ENCODE assay signal across 9 cellular contexts in genomic region chr21:38126677-38127271, GRCh38.
A peak's percentile ranks its signal among the peaks of the same experiment; 100 is the strongest.
DNase-seq lines count a peak whose midpoint lies in the region; ATAC-seq, FAIRE-seq and TF ChIP-seq lines count a peak whose summit lies in the region.
"Had no signal": no experiment of that assay in that cellular context is flagged by ENCODE, and none has a peak within 500 bp of the region (broad histone marks: within the 10 kb centered on the region; RNA-seq: fewer than 3 reads in every experiment).

No MANE protein-coding gene starts in this region.

- DNase-seq in GDM1 (lab: John Stamatoyannopoulos, UW) (peak; percentile 30), LHCN-M2 (ENCODE audit: low read depth) (peak; percentile 46), RCC 7860 (ENCODE audit: low spot score) (peak; percentile 41), heart left ventricle (peak; percentile 23 to 56 (median 39)), retinal pigment epithelial cell (ENCODE audit: low read depth) (no peak)
- peak; percentile 1 for DNase-seq in activated T-helper 9 cell treated with anti-CD3 and anti-CD28 coated beads, Interleukin-2, amount 50 U/mL, for 16 hours (ENCODE audit: low read depth)
- DNase-seq: activated B cell treated with CpG ODN at 0.5 μM for 24 hours had no signal

- FAIRE-seq in RCC 7860 (lab: Jason Lieb, UNC): no peak

- peak in 3 of 4 donors; percentile 57 to 72 (median 68) for ATAC-seq in heart left ventricle
- no peak for ATAC-seq in HG02973 (IDR thresholded peaks at IDR 0.05; ENCODE audit: unreplicated experiment)
- ATAC-seq in GM21737 (IDR thresholded peaks at IDR 0.05; ENCODE audit: unreplicated experiment): no peak

- H3K4me3 ChIP-seq in heart left ventricle (no peak overlapping the region), retinal pigment epithelial cell (ENCODE audit: low read length) (no peak overlapping the region)

- TF ChIP-seq CTCF in heart left ventricle (IDR thresholded peaks at IDR 0.05): peak; percentile 41 to 75 (median 64)
- peak; percentile 90 for TF ChIP-seq CTCF in retinal pigment epithelial cell (conservative IDR thresholded peaks at IDR 0.05; ENCODE audit: low read depth, low read length)

- TF ChIP-seq POLR2A in heart left ventricle (IDR thresholded peaks at IDR 0.05): no peak

- intact Hi-C loops in heart left ventricle (cut with DNase I): loop anchor here in 9 of 10 donors (1.0 to 10.0 kb wide), 6 partner anchors 209 to 414 kb away; partner anchors contain the start of gene KCNJ6 (in 3 of the 9)

- H3K27me3 ChIP-seq in heart left ventricle: peaks cover 0 to 12% (median 0%) of the 10 kb centered on the region in 9 donors

- WGBS in heart left ventricle, 4 donors: 29 to 32% (median 31%) methylated on average over 8 of the region's 8 CpGs

- no peak overlapping the region for H3K27ac ChIP-seq in heart left ventricle

- no peaks in the 10 kb centered on the region for H3K9me3 ChIP-seq in heart left ventricle

- no peaks in the 10 kb centered on the region for H3K4me1 ChIP-seq in heart left ventricle

- H3K36me3 ChIP-seq in heart left ventricle: no peaks in the 10 kb centered on the region

Comparison
In these comparisons a context has a peak if more than half of its experiments do, and no peak if none do; other contexts are left out.
1. ATAC-seq: peak in heart left ventricle (3 of 4); none in HG02973 (single experiment) and GM21737 (single experiment).